In the genomic region with DNA sequence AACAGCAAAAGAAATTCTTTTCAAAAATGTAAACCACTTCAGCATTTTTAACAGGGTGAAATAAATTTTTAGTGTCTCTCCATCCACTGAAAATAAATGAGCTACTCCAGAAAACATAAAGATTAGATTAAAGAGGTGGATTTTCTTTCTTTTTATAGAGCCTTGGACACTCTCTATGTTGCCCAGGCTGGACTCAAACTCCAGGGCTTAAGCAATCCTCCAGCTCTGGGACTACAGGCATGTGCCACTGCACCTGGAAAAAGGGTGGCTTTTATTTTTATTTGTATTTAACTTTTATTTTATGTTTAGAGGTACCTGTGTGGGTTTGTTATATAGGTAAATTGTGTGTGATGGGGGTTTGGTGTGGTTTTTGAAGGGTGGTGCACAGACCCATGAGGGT, we compare ENCODE assay signal across 1 cellular context.
TF ChIP-seq lines count a peak whose summit lies in the region.

No MANE protein-coding gene starts in this region.

TF ChIP-seq in neural cell, 6 proteins besides CTCF, POLR2A, EP300 and RAD21:
- TF ChIP-seq, protein P1, sequence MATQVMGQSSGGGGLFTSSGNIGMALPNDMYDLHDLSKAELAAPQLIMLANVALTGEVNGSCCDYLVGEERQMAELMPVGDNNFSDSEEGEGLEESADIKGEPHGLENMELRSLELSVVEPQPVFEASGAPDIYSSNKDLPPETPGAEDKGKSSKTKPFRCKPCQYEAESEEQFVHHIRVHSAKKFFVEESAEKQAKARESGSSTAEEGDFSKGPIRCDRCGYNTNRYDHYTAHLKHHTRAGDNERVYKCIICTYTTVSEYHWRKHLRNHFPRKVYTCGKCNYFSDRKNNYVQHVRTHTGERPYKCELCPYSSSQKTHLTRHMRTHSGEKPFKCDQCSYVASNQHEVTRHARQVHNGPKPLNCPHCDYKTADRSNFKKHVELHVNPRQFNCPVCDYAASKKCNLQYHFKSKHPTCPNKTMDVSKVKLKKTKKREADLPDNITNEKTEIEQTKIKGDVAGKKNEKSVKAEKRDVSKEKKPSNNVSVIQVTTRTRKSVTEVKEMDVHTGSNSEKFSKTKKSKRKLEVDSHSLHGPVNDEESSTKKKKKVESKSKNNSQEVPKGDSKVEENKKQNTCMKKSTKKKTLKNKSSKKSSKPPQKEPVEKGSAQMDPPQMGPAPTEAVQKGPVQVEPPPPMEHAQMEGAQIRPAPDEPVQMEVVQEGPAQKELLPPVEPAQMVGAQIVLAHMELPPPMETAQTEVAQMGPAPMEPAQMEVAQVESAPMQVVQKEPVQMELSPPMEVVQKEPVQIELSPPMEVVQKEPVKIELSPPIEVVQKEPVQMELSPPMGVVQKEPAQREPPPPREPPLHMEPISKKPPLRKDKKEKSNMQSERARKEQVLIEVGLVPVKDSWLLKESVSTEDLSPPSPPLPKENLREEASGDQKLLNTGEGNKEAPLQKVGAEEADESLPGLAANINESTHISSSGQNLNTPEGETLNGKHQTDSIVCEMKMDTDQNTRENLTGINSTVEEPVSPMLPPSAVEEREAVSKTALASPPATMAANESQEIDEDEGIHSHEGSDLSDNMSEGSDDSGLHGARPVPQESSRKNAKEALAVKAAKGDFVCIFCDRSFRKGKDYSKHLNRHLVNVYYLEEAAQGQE (IDR thresholded peaks at IDR 0.05; ENCODE audit: borderline replicate concordance) = no peak
- no peak for TF ChIP-seq TAF1 (IDR thresholded peaks at IDR 0.05; ENCODE audit: low read depth)
- TF ChIP-seq EZH2 (IDR thresholded peaks at IDR 0.05; ENCODE audit: borderline replicate concordance, insufficient read depth, low read length, poor library complexity, severe bottlenecking) = no peak
- no peak for TF ChIP-seq SMC3 (conservative IDR thresholded peaks at IDR 0.05; ENCODE audit: poor library complexity)
- no peak for TF ChIP-seq POLR2AphosphoS5 (IDR thresholded peaks at IDR 0.05)
- no peak for TF ChIP-seq MXI1 (conservative IDR thresholded peaks at IDR 0.05; ENCODE audit: poor library complexity, severe bottlenecking)
